In genomic region chr20:4979841-4980410, GRCh38 we compare ENCODE assay signal across 14 cellular contexts. TPM values are rescaled to one million over a fixed set of nuclear protein-coding genes. Genes with fewer than 3 reads are reported as not detected.
A peak's percentile ranks its signal among the peaks of the same experiment; 100 is the strongest.
DNase-seq lines count a peak whose midpoint lies in the region; ATAC-seq and TF ChIP-seq lines count a peak whose summit lies in the region.
"Had no signal": no experiment of that assay in that cellular context is flagged by ENCODE, and none has a peak within 500 bp of the region (broad histone marks: within the 10 kb centered on the region; RNA-seq: fewer than 3 reads in every experiment).

No MANE protein-coding gene starts in this region.

- TF ChIP-seq CTCF in OCI-LY1 (IDR thresholded peaks at IDR 0.05; ENCODE audit: low read length) = no peak
- TF ChIP-seq CTCF in brain (conservative IDR thresholded peaks at IDR 0.05) = no peak
- TF ChIP-seq CTCF in PC-9 (conservative IDR thresholded peaks at IDR 0.05) = no peak

- peaks cover 78% of the 10 kb centered on the region for H3K79me2 ChIP-seq in OCI-LY1 (ENCODE audit: insufficient read depth, low read length)
- peaks cover 64% of the 10 kb centered on the region for H3K79me2 ChIP-seq in PC-9 (ENCODE audit: low read depth)

- BruUV-seq in PC-9 (replicated peaks; lab: Mats Ljungman, UMichigan) = no TSS peak

- intact Hi-C loops in PC-9 (cut with micrococcal nuclease; ENCODE audit: unreplicated experiment) = no loop called here

- H3K4me1 ChIP-seq in HAP-1 (peaks cover 17% of the 10 kb centered on the region), OCI-LY1 (ENCODE audit: insufficient read depth, low read length, severe bottlenecking) (peaks cover 88% of the 10 kb centered on the region), PC-9 (replicated peaks; ENCODE audit: insufficient read depth) (no peaks in the 10 kb centered on the region)
- H3K4me1 ChIP-seq: Caco-2 had no signal

- peaks cover 0 to 12% (median 8%) of the 10 kb centered on the region in 5 experiments for H3K9me3 Mint-ChIP-seq in brain
- H3K9me3 Mint-ChIP-seq: CD8-positive, alpha-beta memory T cell; H9 had no signal

- no peaks in the 10 kb centered on the region for H4K20me1 ChIP-seq in OCI-LY1 (ENCODE audit: insufficient read depth, low read length)
- H4K20me1 ChIP-seq in PC-9 (ENCODE audit: insufficient read depth) = peaks cover 6% of the 10 kb centered on the region; the same call in 1 of the 2 replicates

- no peak overlapping the region for H2AFZ ChIP-seq in OCI-LY1 (ENCODE audit: low read length)
- H2AFZ ChIP-seq in PC-9 = no peak overlapping the region

- H3K36me3 ChIP-seq in HAP-1 (replicated peaks) = no peaks in the 10 kb centered on the region
- peaks cover 13% of the 10 kb centered on the region for H3K36me3 ChIP-seq in OCI-LY1 (ENCODE audit: insufficient read depth, low read length)
- H3K36me3 ChIP-seq in PC-9 (ENCODE audit: low read depth) = no peaks in the 10 kb centered on the region
- H3K36me3 ChIP-seq: BLaER1 had no signal

- DNase-seq in HAP-1 (ENCODE audit: low spot score in 2 of 2) (peak; percentile 26 to 96), PC-9 (no peak), kidney glomerular epithelial cell (lab: John Stamatoyannopoulos, UW) (no peak)
- DNase-seq in stimulated activated CD4-positive, alpha-beta T cell treated with anti-CD3 and anti-CD28 coated beads, Interleukin-2, amount 100 ng/mL, for 24 hours = no peak
- DNase-seq: Caco-2; CD8-positive, alpha-beta memory T cell; DND-41; GDM1; GOT3; H9 had no signal

- CTCF ChIA-PET in PC-9 (lab: Charles Lee) = no interaction called here

- H3K27me3 Mint-ChIP-seq in brain = no peaks in the 10 kb centered on the region
- H3K27me3 Mint-ChIP-seq: CD8-positive, alpha-beta memory T cell had no signal

- peaks cover 34% of the 10 kb centered on the region for H3K36me3 Mint-ChIP-seq in brain

- H3K27ac ChIP-seq in OCI-LY1 (ENCODE audit: low read depth, low read length, poor library complexity, severe bottlenecking) (peak overlapping the region; percentile 98), PC-9 (no peak overlapping the region)
- H3K27ac ChIP-seq: BLaER1 had no signal

- peak overlapping the region; percentile 36; the same call in 1 of the 2 replicates for H3K4me2 ChIP-seq in OCI-LY1 (ENCODE audit: low read length)
- no peak overlapping the region for H3K4me2 ChIP-seq in PC-9
- H3K4me2 ChIP-seq: BLaER1 had no signal

- no peak overlapping the region for H3K4me3 ChIP-seq in HAP-1
- H3K4me3 ChIP-seq in OCI-LY1 (ENCODE audit: low read depth, low read length, poor library complexity, severe bottlenecking) = no peak overlapping the region
- no peak overlapping the region for H3K4me3 ChIP-seq in PC-9
- H3K4me3 ChIP-seq: BLaER1 had no signal

- H3K9me3 ChIP-seq in HAP-1 = no peaks in the 10 kb centered on the region
- H3K9me3 ChIP-seq in OCI-LY1 (ENCODE audit: low read length) = no peaks in the 10 kb centered on the region
- H3K9me3 ChIP-seq in PC-9 (ENCODE audit: insufficient read depth, low read depth) = no peaks in the 10 kb centered on the region
- H3K9me3 ChIP-seq: BLaER1, Caco-2 had no signal

- H3K9me2 ChIP-seq in OCI-LY1 (ENCODE audit: low read depth, low read length) (no peaks in the 10 kb centered on the region), PC-9 (ENCODE audit: insufficient read depth) (no peaks in the 10 kb centered on the region)

- H3K9ac ChIP-seq in OCI-LY1 (ENCODE audit: low read length) = peak overlapping the region; percentile 3
- H3K9ac ChIP-seq: BLaER1 had no signal

- H3F3A ChIP-seq in OCI-LY1 (ENCODE audit: insufficient read depth, low read length) (no peaks in the 10 kb centered on the region), PC-9 (ENCODE audit: insufficient read depth, low read depth) (0 out of 2 replicates have a peak, but pooled peaks cover 3% of the 10 kb centered on the region)

- no peak overlapping the region for H3K4me3 Mint-ChIP-seq in brain
- H3K4me3 Mint-ChIP-seq: CD8-positive, alpha-beta memory T cell; H9 had no signal

- peaks cover 24% of the 10 kb centered on the region for H3K4me1 Mint-ChIP-seq in brain

- POLR2A ChIA-PET in PC-9 (lab: Charles Lee; ENCODE audit: unreplicated experiment) = no interaction called here

- H3K27me3 ChIP-seq in HAP-1 (ENCODE audit: low read depth) (peaks cover 20% of the 10 kb centered on the region), OCI-LY1 (ENCODE audit: insufficient read depth, low read length) (no peaks in the 10 kb centered on the region), PC-9 (ENCODE audit: insufficient read depth, low read depth) (no peaks in the 10 kb centered on the region)
- H3K27me3 ChIP-seq: BLaER1 had no signal

- in situ Hi-C loops in HAP-1 (cut with MboI; ENCODE audit: low sequenced_read_pairs) = no loop called here

- no peak for ATAC-seq in HG03045 (IDR thresholded peaks at IDR 0.05; ENCODE audit: unreplicated experiment)

- peak overlapping the region in 4 of 5 experiments; percentile 11 to 70 (median 28) for H3K27ac Mint-ChIP-seq in brain
- H3K27ac Mint-ChIP-seq: CD8-positive, alpha-beta memory T cell had no signal

RNA-seq across cellular contexts. Expression of gene SLC23A2, which starts 21.4 kb away (rescaled TPM):
- 17.8 TPM for polyA plus RNA-seq in brain (ENCODE audit: insufficient read depth, low read depth, low replicate concordance)
- total RNA-seq in PC-9 (2021) = 20.4 and 22.3 TPM in 2 replicates

Comparison
In these comparisons a context has a peak if more than half of its experiments do, and no peak if none do; other contexts are left out.
1. DNase-seq: peak in HAP-1 (2 of 2); none in PC-9 (0 of 2), stimulated activated CD4-positive, alpha-beta T cell treated with anti-CD3 and anti-CD28 coated beads, Interleukin-2, amount 100 ng/mL, for 24 hours (0 of 2) and kidney glomerular epithelial cell (single experiment).